19 cellular contexts compared by ENCODE assay signal in genomic region chr12:126974779-126975178, GRCh38.
DNase-seq lines count a peak whose midpoint lies in the region; ATAC-seq, FAIRE-seq and TF ChIP-seq lines count a peak whose summit lies in the region.
"Had no signal": no experiment of that assay in that cellular context is flagged by ENCODE, and none has a peak within 500 bp of the region (broad histone marks: within the 10 kb centered on the region; RNA-seq: fewer than 3 reads in every experiment).

No MANE protein-coding gene starts in this region.

- H3K4me1 ChIP-seq in liver (ENCODE audit: control insufficient read depth in 4 of 4, insufficient read depth in 4 of 4, low read length in 3 of 4) (no peaks in the 10 kb centered on the region), HepG2 (ENCODE audit: insufficient read depth, low read length) (no peaks in the 10 kb centered on the region), lower lobe of right lung (no peaks in the 10 kb centered on the region), mucosa of descending colon (ENCODE audit: low read depth) (no peaks in the 10 kb centered on the region)

- 53% methylated on average over 3 of the region's 3 CpGs for WGBS in liver
- WGBS in HepG2 (ENCODE audit: low lambda C conversion rate) = 0% methylated on average over 1 of the region's 3 CpGs

- peak in 1 of 2 donors; percentile 49 for TF ChIP-seq RAD21 in liver (IDR thresholded peaks at IDR 0.05)
- TF ChIP-seq RAD21 in HepG2 (CRISPR knock-in tag; IDR thresholded peaks at IDR 0.05) = no peak

- H3K27ac ChIP-seq in liver (ENCODE audit: low read depth in 1 of 2, low read length in 2 of 2) (no peak overlapping the region), HepG2 (ENCODE audit: extremely low read length, insufficient read depth, low read length) (no peak overlapping the region), lower lobe of right lung (no peak overlapping the region)
- H3K27ac ChIP-seq: GM23248 had no signal

- no peaks in the 10 kb centered on the region for H3K36me3 ChIP-seq in liver (ENCODE audit: control insufficient read depth in 4 of 4, insufficient read depth in 3 of 4, low read depth in 1 of 4, low read length in 3 of 4)
- no peaks in the 10 kb centered on the region for H3K36me3 ChIP-seq in HepG2 (replicated peaks in 1 of 2; ENCODE audit: control insufficient read depth in 1 of 2, insufficient read depth in 2 of 2, low read length in 2 of 2)
- H3K36me3 ChIP-seq in lower lobe of right lung = no peaks in the 10 kb centered on the region
- no peaks in the 10 kb centered on the region for H3K36me3 ChIP-seq in mucosa of descending colon (ENCODE audit: low read depth)

- TF ChIP-seq EP300 in HepG2 (IDR thresholded peaks at IDR 0.05; ENCODE audit: low read depth in 2 of 2, low read length in 2 of 2) = no peak
- no peak for TF ChIP-seq EP300 in HepG2 (CRISPR knock-in tag; IDR thresholded peaks at IDR 0.05; ENCODE audit: borderline replicate concordance)

- H2AFZ ChIP-seq in HepG2 (ENCODE audit: low read length) = no peak overlapping the region
- H2AFZ ChIP-seq: GM23248 had no signal

- DNase-seq in HepG2 (ENCODE audit: low spot score) (no peak), NCI-H460 (ENCODE audit: extremely low read depth, low read depth) (peak; percentile 5), iPS DF 19.7 (ENCODE audit: low read depth, low spot score) (peak; percentile 15), lower lobe of right lung (no peak), mucosa of descending colon (no peak), NCI-H146 treated with DMSO at 0.1 percent for 48 hours (lab: John Stamatoyannopoulos, UW; ENCODE audit: unreplicated experiment) (no peak)
- DNase-seq: activated CD4-positive, alpha-beta T cell treated with anti-CD3 and anti-CD28 coated beads, Interleukin-2, amount 10 ng/mL, durations not matched to agents 7 days and 5 days; activated naive CD8-positive, alpha-beta T cell treated with anti-CD3 and anti-CD28 coated beads, Interleukin-2, amount 10 ng/mL, durations not matched to agents 7 days and 5 days; effector CD8-positive, alpha-beta T cell; GDM1; GM23248; Kasumi-1; NCI-H1417; NCI-H524 treated with DMSO at 0.1 percent for 48 hours; SIG-M5; T-cell had no signal

- H3K9ac ChIP-seq in liver (ENCODE audit: low read depth in 1 of 2, low read length in 2 of 2) (no peak overlapping the region), HepG2 (ENCODE audit: insufficient read depth, low read depth, low read length) (no peak overlapping the region)
- H3K9ac ChIP-seq: GM23248 had no signal

- BruUV-seq in HepG2 (replicated peaks; lab: Mats Ljungman, UMichigan) = no TSS peak

- H3K4me3 ChIP-seq in liver (ENCODE audit: low read depth in 1 of 3, low read length in 3 of 3) = no peak overlapping the region
- H3K4me3 ChIP-seq in HepG2 (replicated peaks in 1 of 3; ENCODE audit: insufficient read depth in 1 of 3, low read depth in 2 of 3, low read length in 3 of 3) = no peak overlapping the region
- no peak overlapping the region for H3K4me3 ChIP-seq in lower lobe of right lung
- no peak overlapping the region for H3K4me3 ChIP-seq in mucosa of descending colon
- H3K4me3 ChIP-seq: GM23248, lung had no signal

- TF ChIP-seq CTCF in liver (IDR thresholded peaks at IDR 0.05; ENCODE audit: low read depth, low read length, missing input control) (peak; percentile 3), HepG2 (CRISPR knock-in tag; IDR thresholded peaks at IDR 0.05) (no peak), lower lobe of right lung (IDR thresholded peaks at IDR 0.05) (no peak), mucosa of descending colon (IDR thresholded peaks at IDR 0.05) (no peak)

- intact Hi-C loops in HepG2 (cut with micrococcal nuclease; ENCODE audit: unreplicated experiment) = no loop called here
- intact Hi-C loops in lower lobe of right lung (cut with DNase I) = no loop called here
- intact Hi-C loops in mucosa of descending colon (cut with DNase I, micrococcal nuclease) = no loop called here

- H3K27me3 ChIP-seq in liver (ENCODE audit: control insufficient read depth in 4 of 4, insufficient read depth in 4 of 4, low read length in 3 of 4) (no peaks in the 10 kb centered on the region), HepG2 (ENCODE audit: control insufficient read depth in 1 of 2, insufficient read depth in 2 of 2, low read length in 2 of 2) (no peaks in the 10 kb centered on the region; a peak in 1 of 5 replicates), lower lobe of right lung (ENCODE audit: low read depth) (no peaks in the 10 kb centered on the region)

- no peaks in the 10 kb centered on the region for H3K9me3 ChIP-seq in liver (ENCODE audit: control insufficient read depth in 4 of 4, low read length in 3 of 4)
- H3K9me3 ChIP-seq in HepG2 (ENCODE audit: low read length) = peaks cover 78% of the 10 kb centered on the region
- no peaks in the 10 kb centered on the region for H3K9me3 ChIP-seq in lower lobe of right lung
- no peaks in the 10 kb centered on the region for H3K9me3 ChIP-seq in mucosa of descending colon

- in situ Hi-C loops in HepG2 (cut with HindIII; ENCODE audit: extremely low pct_ligation_motif_present, low pct_unique_long_range_greater_than_20kb) = no loop called here

- ATAC-seq in HepG2 = no peak
- no peak for ATAC-seq in esophagus mucosa
- ATAC-seq in lower lobe of right lung = no peak
- no peak for ATAC-seq in mucosa of descending colon
- ATAC-seq: T-cell had no signal

- POLR2A ChIA-PET in HepG2 (lab: Yijun Ruan, JAX) = no interaction called here

- no peak for TF ChIP-seq POLR2A in HepG2 (IDR thresholded peaks at IDR 0.05; ENCODE audit: insufficient read depth in 1 of 2, low read depth in 2 of 2, low read length in 2 of 2)

- no peak overlapping the region for H3K4me2 ChIP-seq in HepG2 (ENCODE audit: low read depth, low read length)

- H3K79me2 ChIP-seq in HepG2 (ENCODE audit: insufficient read depth, low read length) = no peaks in the 10 kb centered on the region

- no peaks in the 10 kb centered on the region for H4K20me1 ChIP-seq in HepG2 (ENCODE audit: insufficient read depth, low read length)

- FAIRE-seq in HepG2 (lab: Jason Lieb, UNC) = no peak

- CTCF ChIA-PET in HepG2 (lab: Yijun Ruan, JAX; ENCODE audit: low intra/inter-chr PET ratio, low total read pairs) = no interaction called here

TF ChIP-seq in liver, 16 proteins besides CTCF, POLR2A, EP300 and RAD21:
- TF ChIP-seq MAX (IDR thresholded peaks at IDR 0.05) (no peak), ZBTB33 (IDR thresholded peaks at IDR 0.05) (no peak), FOXA1 (IDR thresholded peaks at IDR 0.05) (no peak), YY1 (IDR thresholded peaks at IDR 0.05) (no peak), ATF3 (IDR thresholded peaks at IDR 0.05) (no peak), RXRA (IDR thresholded peaks at IDR 0.05) (no peak)

TF ChIP-seq in HepG2, 621 proteins besides CTCF, POLR2A, EP300 and RAD21 (continues in another document):
- no peak for TF ChIP-seq ZNF879 (CRISPR knock-in tag; IDR thresholded peaks at IDR 0.05)
- TF ChIP-seq ASH2L (IDR thresholded peaks at IDR 0.05; ENCODE audit: insufficient read length, low read depth, low read length) = no peak
- TF ChIP-seq PAX8 (CRISPR knock-in tag; IDR thresholded peaks at IDR 0.05; ENCODE audit: borderline replicate concordance) = no peak
- no peak for TF ChIP-seq ZBTB25 (CRISPR knock-in tag; IDR thresholded peaks at IDR 0.05)
- no peak for TF ChIP-seq BRD4 (CRISPR knock-in tag; IDR thresholded peaks at IDR 0.05)
- TF ChIP-seq ZNF629 (CRISPR knock-in tag; conservative IDR thresholded peaks at IDR 0.05) = no peak
- TF ChIP-seq NFRKB (IDR thresholded peaks at IDR 0.05) = no peak
- TF ChIP-seq PTBP1 (IDR thresholded peaks at IDR 0.05; ENCODE audit: low read depth, low read length, poor library complexity, severe bottlenecking) = no peak
- no peak for TF ChIP-seq ZNF335 (CRISPR knock-in tag; IDR thresholded peaks at IDR 0.05)
- TF ChIP-seq BRF2 (CRISPR knock-in tag; IDR thresholded peaks at IDR 0.05) = no peak
- no peak for TF ChIP-seq PRDM4 (CRISPR knock-in tag; IDR thresholded peaks at IDR 0.05; ENCODE audit: borderline replicate concordance)

Comparison
In these comparisons a context has a peak if more than half of its experiments do, and no peak if none do; other contexts are left out.
1. DNase-seq: peak in NCI-H460 (single experiment) and iPS DF 19.7 (single experiment); none in HepG2 (single experiment), lower lobe of right lung (single experiment), mucosa of descending colon (0 of 3) and NCI-H146 treated with DMSO at 0.1 percent for 48 hours (single experiment).